Comparison of ENCODE assay signal across 1 cellular context in the genomic region with DNA sequence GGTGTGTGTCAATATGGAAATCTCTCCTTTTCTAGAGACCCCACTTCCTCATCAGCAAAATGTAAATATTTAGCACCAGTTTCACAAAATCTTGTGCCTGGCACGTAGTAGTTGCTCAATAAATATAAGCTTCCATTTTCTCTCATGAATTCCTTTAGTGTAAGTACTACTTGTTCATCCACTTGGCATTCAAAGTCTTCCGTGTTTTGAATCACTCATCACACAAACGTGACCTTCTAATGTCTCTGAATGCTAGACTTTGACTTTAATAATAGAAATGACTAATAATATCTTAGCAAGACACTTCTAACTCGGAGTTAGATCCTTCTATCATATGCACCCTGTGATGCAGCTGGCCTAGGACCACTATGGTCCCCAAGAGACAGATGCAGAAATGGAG.
TF ChIP-seq lines count a peak whose summit lies in the region.

No MANE protein-coding gene starts in this region.

TF ChIP-seq in IMR-90, 13 proteins besides CTCF, POLR2A, EP300 and RAD21:
- no peak for TF ChIP-seq RFX5 (IDR thresholded peaks at IDR 0.05; ENCODE audit: low read depth, low read length)
- TF ChIP-seq BHLHE40 (IDR thresholded peaks at IDR 0.05; ENCODE audit: low read depth, low read length) = peak; percentile 93
- TF ChIP-seq CEBPB (IDR thresholded peaks at IDR 0.05; ENCODE audit: low read depth, low read length) = peak; percentile 71; the same call in 1 of the 2 replicates
- peak; percentile 32; the same call in 1 of the 2 replicates for TF ChIP-seq FOS (IDR thresholded peaks at IDR 0.05; ENCODE audit: low read depth, low read length)
- TF ChIP-seq, protein P1, sequence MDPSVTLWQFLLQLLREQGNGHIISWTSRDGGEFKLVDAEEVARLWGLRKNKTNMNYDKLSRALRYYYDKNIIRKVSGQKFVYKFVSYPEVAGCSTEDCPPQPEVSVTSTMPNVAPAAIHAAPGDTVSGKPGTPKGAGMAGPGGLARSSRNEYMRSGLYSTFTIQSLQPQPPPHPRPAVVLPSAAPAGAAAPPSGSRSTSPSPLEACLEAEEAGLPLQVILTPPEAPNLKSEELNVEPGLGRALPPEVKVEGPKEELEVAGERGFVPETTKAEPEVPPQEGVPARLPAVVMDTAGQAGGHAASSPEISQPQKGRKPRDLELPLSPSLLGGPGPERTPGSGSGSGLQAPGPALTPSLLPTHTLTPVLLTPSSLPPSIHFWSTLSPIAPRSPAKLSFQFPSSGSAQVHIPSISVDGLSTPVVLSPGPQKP (IDR thresholded peaks at IDR 0.05; ENCODE audit: borderline replicate concordance, low read depth, low read length) = no peak
TF ChIP-seq in IMR-90: peak in this region for 3.
